Comparison of ENCODE assay signal across 12 cellular contexts in genomic region chr20:50868509-50869495, GRCh38.
DNase-seq lines count a peak whose midpoint lies in the region; ATAC-seq and TF ChIP-seq lines count a peak whose summit lies in the region.
"Had no signal": no experiment of that assay in that cellular context is flagged by ENCODE, and none has a peak within 500 bp of the region (broad histone marks: within the 10 kb centered on the region; RNA-seq: fewer than 3 reads in every experiment).

No MANE protein-coding gene starts in this region.

- POLR2A ChIA-PET in MCF 10A (lab: Yijun Ruan, JAX), result interaction anchor here (0.7 to 1.6 kb wide), 11 partner anchors 9 to 50 kb away, joined by 3 to 12 read pairs (median 4); no protein-coding TSS in a partner anchor

- peaks cover 19% of the 10 kb centered on the region for H3K4me1 Mint-ChIP-seq in MCF 10A (ENCODE audit: insufficient read depth, unreplicated experiment)
- H3K4me1 Mint-ChIP-seq in stimulated activated effector memory CD8-positive, alpha-beta T cell treated with anti-CD3 and anti-CD28 coated beads, Interleukin-12 subunit alpha, Interleukin-12 subunit beta, amount 100 ng/mL, for 72 hours, result no peaks in the 10 kb centered on the region

- no peak for ATAC-seq in stimulated activated effector memory CD8-positive, alpha-beta T cell treated with anti-CD3 and anti-CD28 coated beads, Interleukin-12 subunit alpha, Interleukin-12 subunit beta, amount 100 ng/mL, for 72 hours
- ATAC-seq in HG02759 (IDR thresholded peaks at IDR 0.05; ENCODE audit: unreplicated experiment), result no peak

- H3K36me3 ChIP-seq in mammary epithelial cell (ENCODE audit: insufficient read depth, low read length), result no peaks in the 10 kb centered on the region
- no peaks in the 10 kb centered on the region for H3K36me3 ChIP-seq in hepatocyte (replicated peaks; ENCODE audit: insufficient read depth, low read depth)
- H3K36me3 ChIP-seq: SJCRH30 had no signal

- DNase-seq in mammary epithelial cell (peak; percentile 67), MCF 10A (ENCODE audit: unreplicated experiment) (no peak), NCI-H774 (lab: John Stamatoyannopoulos, UW) (peak; percentile 65), hepatocyte (ENCODE audit: low spot score) (peak; percentile 71), middle frontal gyrus (ENCODE audit: extremely low spot score, low spot score) (no peak), OCI-M1 (lab: John Stamatoyannopoulos, UW) (no peak)
- no peak for DNase-seq in stimulated activated effector memory CD8-positive, alpha-beta T cell treated with anti-CD3 and anti-CD28 coated beads, Interleukin-12 subunit alpha, Interleukin-12 subunit beta, amount 100 ng/mL, for 72 hours (ENCODE audit: low spot score in 2 of 2)
- DNase-seq: DND-41; NCI-H526; SJCRH30; stimulated activated naive CD4-positive, alpha-beta T cell had no signal

- no peaks in the 10 kb centered on the region for H4K20me1 ChIP-seq in mammary epithelial cell (ENCODE audit: insufficient read depth, low read length)
- no peaks in the 10 kb centered on the region for H4K20me1 ChIP-seq in hepatocyte (ENCODE audit: insufficient read depth, poor library complexity, severe bottlenecking)

- H3K4me1 ChIP-seq in mammary epithelial cell (ENCODE audit: insufficient read depth, low read length) (peaks cover 29% of the 10 kb centered on the region), hepatocyte (ENCODE audit: insufficient read depth) (peaks cover 17% of the 10 kb centered on the region)
- H3K4me1 ChIP-seq: SJCRH30 had no signal

- H3K27me3 ChIP-seq in mammary epithelial cell (ENCODE audit: insufficient read depth, low read length) (no peaks in the 10 kb centered on the region), hepatocyte (no peaks in the 10 kb centered on the region)
- H3K27me3 ChIP-seq: SJCRH30 had no signal

- H3K9me3 Mint-ChIP-seq in MCF 10A (ENCODE audit: unreplicated experiment), result no peaks in the 10 kb centered on the region
- no peaks in the 10 kb centered on the region for H3K9me3 Mint-ChIP-seq in stimulated activated effector memory CD8-positive, alpha-beta T cell treated with anti-CD3 and anti-CD28 coated beads, Interleukin-12 subunit alpha, Interleukin-12 subunit beta, amount 100 ng/mL, for 72 hours

- dilution Hi-C loops in mammary epithelial cell (cut with HindIII; ENCODE audit: low sequenced_read_pairs), result no loop called here

- H3K4me3 ChIP-seq in mammary epithelial cell (replicated peaks in 1 of 3; ENCODE audit: insufficient read depth in 1 of 3, low read depth in 2 of 3, low read length in 3 of 3) (no peak overlapping the region), hepatocyte (no peak overlapping the region)
- H3K4me3 ChIP-seq: SJCRH30 had no signal

- H3K27me3 Mint-ChIP-seq in MCF 10A (ENCODE audit: insufficient read depth, unreplicated experiment), result no peaks in the 10 kb centered on the region

- CTCF ChIA-PET in mammary epithelial cell (lab: Charles Lee; ENCODE audit: low non-redundant PET) (interaction anchor here (0.5 to 0.7 kb wide), 2 partner anchors 50 to 755 kb away, joined by 3 read pairs; no protein-coding TSS in a partner anchor), MCF 10A (lab: Yijun Ruan, JAX) (interaction anchor here (0.6 to 1.8 kb wide), 6 partner anchors 13 to 77 kb away, joined by 3 to 11 read pairs (median 3); partner anchors contain the start of gene BCAS4)

- no peak overlapping the region for H3K4me2 ChIP-seq in mammary epithelial cell (ENCODE audit: insufficient read depth, low read depth, low read length)
- H3K4me2 ChIP-seq in hepatocyte, result no peak overlapping the region

- H3K4me3 Mint-ChIP-seq in MCF 10A (ENCODE audit: unreplicated experiment), result no peak overlapping the region
- H3K4me3 Mint-ChIP-seq in stimulated activated effector memory CD8-positive, alpha-beta T cell treated with anti-CD3 and anti-CD28 coated beads, Interleukin-12 subunit alpha, Interleukin-12 subunit beta, amount 100 ng/mL, for 72 hours, result no peak overlapping the region

- H3K9me2 ChIP-seq in hepatocyte (replicated peaks; ENCODE audit: insufficient read depth), result no peaks in the 10 kb centered on the region

- intact Hi-C loops in mammary epithelial cell (cut with micrococcal nuclease), result no loop called here
- intact Hi-C loops in MCF 10A (cut with micrococcal nuclease), result no loop called here

- H2AFZ ChIP-seq in mammary epithelial cell (ENCODE audit: low read depth, low read length), result no peak overlapping the region
- H2AFZ ChIP-seq in hepatocyte, result no peak overlapping the region

- 94% methylated on average over 11 of the region's 11 CpGs for WGBS in mammary epithelial cell (ENCODE audit: low coverage, missing lambda C conversion rate)
- WGBS in hepatocyte (ENCODE audit: low lambda C conversion rate, missing lambda C conversion rate), result 81% methylated on average over 11 of the region's 11 CpGs

- H3K9me3 ChIP-seq in mammary epithelial cell (replicated peaks; ENCODE audit: insufficient read depth, low read length), result no peaks in the 10 kb centered on the region
- H3K9me3 ChIP-seq in hepatocyte (ENCODE audit: low read depth), result no peaks in the 10 kb centered on the region
- H3K9me3 ChIP-seq: SJCRH30 had no signal

- H3K79me2 ChIP-seq in mammary epithelial cell (ENCODE audit: insufficient read depth, low read length) (no peaks in the 10 kb centered on the region), hepatocyte (no peaks in the 10 kb centered on the region)

- in situ Hi-C loops in mammary epithelial cell (cut with MboI; ENCODE audit: low sequenced_read_pairs in 2 of 2), result no loop called here

- H3K27ac ChIP-seq in mammary epithelial cell (ENCODE audit: insufficient read depth, low read depth, low read length) (no peak overlapping the region), hepatocyte (peak overlapping the region; percentile 86)
- H3K27ac ChIP-seq: SJCRH30 had no signal

- no peak overlapping the region for H3K9ac ChIP-seq in mammary epithelial cell (ENCODE audit: insufficient read depth, low read length)

- TF ChIP-seq CTCF in mammary epithelial cell (conservative IDR thresholded peaks at IDR 0.05 in 1 of 2, IDR thresholded peaks at IDR 0.05 in 1 of 2; ENCODE audit: extremely low read depth in 1 of 2, insufficient read depth in 1 of 2, low read depth in 1 of 2, low read length in 2 of 2) (no peak), MCF 10A (IDR thresholded peaks at IDR 0.05; ENCODE audit: unreplicated experiment) (no peak), hepatocyte (IDR thresholded peaks at IDR 0.05; ENCODE audit: poor library complexity) (no peak)

- no TSS peak for BruUV-seq in mammary epithelial cell (replicated peaks; lab: Mats Ljungman, UMichigan)
- BruUV-seq in MCF 10A (replicated peaks; lab: Mats Ljungman, UMichigan), result no TSS peak

- H3K27ac Mint-ChIP-seq in MCF 10A (ENCODE audit: low read depth, unreplicated experiment), result no peak overlapping the region
- peak overlapping the region; percentile 50 for H3K27ac Mint-ChIP-seq in stimulated activated effector memory CD8-positive, alpha-beta T cell treated with anti-CD3 and anti-CD28 coated beads, Interleukin-12 subunit alpha, Interleukin-12 subunit beta, amount 100 ng/mL, for 72 hours

- peaks cover 6% of the 10 kb centered on the region for H3K36me3 Mint-ChIP-seq in MCF 10A (ENCODE audit: insufficient read depth, unreplicated experiment)
- no peaks in the 10 kb centered on the region for H3K36me3 Mint-ChIP-seq in stimulated activated effector memory CD8-positive, alpha-beta T cell treated with anti-CD3 and anti-CD28 coated beads, Interleukin-12 subunit alpha, Interleukin-12 subunit beta, amount 100 ng/mL, for 72 hours

Comparison
In these comparisons a context has a peak if more than half of its experiments do, and no peak if none do; other contexts are left out.
1. DNase-seq: peak in mammary epithelial cell (single experiment), NCI-H774 (single experiment) and hepatocyte (single experiment); none in MCF 10A (single experiment), stimulated activated effector memory CD8-positive, alpha-beta T cell treated with anti-CD3 and anti-CD28 coated beads, Interleukin-12 subunit alpha, Interleukin-12 subunit beta, amount 100 ng/mL, for 72 hours (0 of 2), middle frontal gyrus (single experiment) and OCI-M1 (single experiment).